Comparison of ENCODE assay signal across 1 cellular context in the genomic region with DNA sequence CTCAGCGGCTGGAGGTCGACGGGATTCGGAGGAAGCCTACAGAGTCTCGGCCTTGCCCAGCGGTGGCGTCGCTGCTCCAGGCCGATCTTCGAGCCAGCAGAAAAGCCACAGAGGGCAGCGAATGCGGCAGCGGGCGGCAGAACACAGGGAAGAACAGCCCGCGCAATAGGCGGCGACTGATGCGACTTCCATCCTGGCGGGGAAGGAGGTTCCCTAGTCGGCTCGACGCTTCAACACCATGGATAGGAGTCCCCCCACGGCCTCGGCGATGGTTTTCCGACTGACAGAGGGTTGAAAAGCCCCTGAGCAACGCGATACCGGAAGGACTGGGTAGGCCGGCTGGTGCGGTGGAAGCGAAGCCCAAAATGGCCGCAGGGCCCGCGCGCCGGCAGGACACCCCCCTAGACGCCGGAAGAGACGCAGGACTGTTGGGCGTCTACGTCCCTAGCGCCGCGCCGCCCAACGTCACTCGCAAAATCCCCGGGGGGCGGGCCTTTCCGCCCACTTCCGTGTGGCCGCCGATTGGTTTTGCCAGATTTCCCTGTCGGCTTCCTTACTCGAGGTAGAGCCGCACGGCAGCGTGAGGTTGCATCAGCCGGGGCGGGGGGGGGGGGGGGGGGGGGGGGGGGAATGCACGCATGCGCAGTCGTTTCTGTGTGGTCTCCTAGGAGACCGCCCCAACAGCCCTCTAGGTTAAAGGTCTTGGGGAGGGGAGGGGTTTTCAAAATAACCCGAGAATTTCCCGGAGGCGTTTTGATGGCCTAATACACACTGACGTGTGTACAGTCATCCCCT.
TF ChIP-seq lines count a peak whose summit lies in the region.

TSS of gene PPP1R15B (minus strand) at position 367 of the 795 bp plus-strand sequence. CDS start 406 bp downstream, outside the sequence.

TF ChIP-seq in K562, 482 proteins besides CTCF, POLR2A, EP300 and RAD21 (continued from another document and continues in another):
- TF ChIP-seq ZNF644 (tag; IDR thresholded peaks at IDR 0.05; ENCODE audit: low read depth) (0 out of 2 replicates have a peak, but pooled peaks have one; percentile 66), GTF2A2 (tag; IDR thresholded peaks at IDR 0.05) (no peak; the same call in 1 of the 2 replicates), ASH1L (IDR thresholded peaks at IDR 0.05; ENCODE audit: borderline replicate concordance, low read depth, partially characterized antibody) (no peak), E2F3 (CRISPR knock-in tag; IDR thresholded peaks at IDR 0.05) (peak; percentile 90), GATAD2B (IDR thresholded peaks at IDR 0.05; ENCODE audit: borderline replicate concordance) (no peak), ZSCAN32 (CRISPR knock-in tag; IDR thresholded peaks at IDR 0.05) (peak; percentile 79; the same call in 1 of the 2 replicates), ZNF184 (CRISPR knock-in tag; IDR thresholded peaks at IDR 0.05) (no peak), SMAD1 (IDR thresholded peaks at IDR 0.05; ENCODE audit: low read depth, low read length, partially characterized antibody) (peak; percentile 85), PCBP2 (IDR thresholded peaks at IDR 0.05; ENCODE audit: low read depth, low read length, poor library complexity, severe bottlenecking) (no peak), NKRF (IDR thresholded peaks at IDR 0.05; ENCODE audit: borderline replicate concordance) (peak; percentile 80), ZFX (CRISPR knock-in tag; IDR thresholded peaks at IDR 0.05) (peak; percentile 95), RBM25 (IDR thresholded peaks at IDR 0.05; ENCODE audit: low read depth, low read length, severe bottlenecking) (no peak), THRAP3 (IDR thresholded peaks at IDR 0.05; ENCODE audit: borderline replicate concordance) (no peak), CEBPB (tag; IDR thresholded peaks at IDR 0.05) (peak; percentile 96), MBD1 (CRISPR knock-in tag; IDR thresholded peaks at IDR 0.05) (no peak), EP400 (IDR thresholded peaks at IDR 0.05) (peak; percentile 97), BRF2 (IDR thresholded peaks at IDR 0.05; ENCODE audit: borderline replicate concordance, insufficient read depth, insufficient read length) (no peak), PPARD (CRISPR knock-in tag; IDR thresholded peaks at IDR 0.05) (no peak), ARID2 (IDR thresholded peaks at IDR 0.05) (no peak), MBD2 (IDR thresholded peaks at IDR 0.05; ENCODE audit: borderline replicate concordance, low read depth) (peak; percentile 72; the same call in 1 of the 2 replicates), ATF1 (CRISPR knock-in tag; IDR thresholded peaks at IDR 0.05) (peak; percentile 81), ATF1 (tag; IDR thresholded peaks at IDR 0.05) (peak; percentile 96), STAT6 (CRISPR knock-in tag; IDR thresholded peaks at IDR 0.05) (no peak), DACH1 (IDR thresholded peaks at IDR 0.05; ENCODE audit: partially characterized antibody) (no peak)
- TF ChIP-seq, protein P1, sequence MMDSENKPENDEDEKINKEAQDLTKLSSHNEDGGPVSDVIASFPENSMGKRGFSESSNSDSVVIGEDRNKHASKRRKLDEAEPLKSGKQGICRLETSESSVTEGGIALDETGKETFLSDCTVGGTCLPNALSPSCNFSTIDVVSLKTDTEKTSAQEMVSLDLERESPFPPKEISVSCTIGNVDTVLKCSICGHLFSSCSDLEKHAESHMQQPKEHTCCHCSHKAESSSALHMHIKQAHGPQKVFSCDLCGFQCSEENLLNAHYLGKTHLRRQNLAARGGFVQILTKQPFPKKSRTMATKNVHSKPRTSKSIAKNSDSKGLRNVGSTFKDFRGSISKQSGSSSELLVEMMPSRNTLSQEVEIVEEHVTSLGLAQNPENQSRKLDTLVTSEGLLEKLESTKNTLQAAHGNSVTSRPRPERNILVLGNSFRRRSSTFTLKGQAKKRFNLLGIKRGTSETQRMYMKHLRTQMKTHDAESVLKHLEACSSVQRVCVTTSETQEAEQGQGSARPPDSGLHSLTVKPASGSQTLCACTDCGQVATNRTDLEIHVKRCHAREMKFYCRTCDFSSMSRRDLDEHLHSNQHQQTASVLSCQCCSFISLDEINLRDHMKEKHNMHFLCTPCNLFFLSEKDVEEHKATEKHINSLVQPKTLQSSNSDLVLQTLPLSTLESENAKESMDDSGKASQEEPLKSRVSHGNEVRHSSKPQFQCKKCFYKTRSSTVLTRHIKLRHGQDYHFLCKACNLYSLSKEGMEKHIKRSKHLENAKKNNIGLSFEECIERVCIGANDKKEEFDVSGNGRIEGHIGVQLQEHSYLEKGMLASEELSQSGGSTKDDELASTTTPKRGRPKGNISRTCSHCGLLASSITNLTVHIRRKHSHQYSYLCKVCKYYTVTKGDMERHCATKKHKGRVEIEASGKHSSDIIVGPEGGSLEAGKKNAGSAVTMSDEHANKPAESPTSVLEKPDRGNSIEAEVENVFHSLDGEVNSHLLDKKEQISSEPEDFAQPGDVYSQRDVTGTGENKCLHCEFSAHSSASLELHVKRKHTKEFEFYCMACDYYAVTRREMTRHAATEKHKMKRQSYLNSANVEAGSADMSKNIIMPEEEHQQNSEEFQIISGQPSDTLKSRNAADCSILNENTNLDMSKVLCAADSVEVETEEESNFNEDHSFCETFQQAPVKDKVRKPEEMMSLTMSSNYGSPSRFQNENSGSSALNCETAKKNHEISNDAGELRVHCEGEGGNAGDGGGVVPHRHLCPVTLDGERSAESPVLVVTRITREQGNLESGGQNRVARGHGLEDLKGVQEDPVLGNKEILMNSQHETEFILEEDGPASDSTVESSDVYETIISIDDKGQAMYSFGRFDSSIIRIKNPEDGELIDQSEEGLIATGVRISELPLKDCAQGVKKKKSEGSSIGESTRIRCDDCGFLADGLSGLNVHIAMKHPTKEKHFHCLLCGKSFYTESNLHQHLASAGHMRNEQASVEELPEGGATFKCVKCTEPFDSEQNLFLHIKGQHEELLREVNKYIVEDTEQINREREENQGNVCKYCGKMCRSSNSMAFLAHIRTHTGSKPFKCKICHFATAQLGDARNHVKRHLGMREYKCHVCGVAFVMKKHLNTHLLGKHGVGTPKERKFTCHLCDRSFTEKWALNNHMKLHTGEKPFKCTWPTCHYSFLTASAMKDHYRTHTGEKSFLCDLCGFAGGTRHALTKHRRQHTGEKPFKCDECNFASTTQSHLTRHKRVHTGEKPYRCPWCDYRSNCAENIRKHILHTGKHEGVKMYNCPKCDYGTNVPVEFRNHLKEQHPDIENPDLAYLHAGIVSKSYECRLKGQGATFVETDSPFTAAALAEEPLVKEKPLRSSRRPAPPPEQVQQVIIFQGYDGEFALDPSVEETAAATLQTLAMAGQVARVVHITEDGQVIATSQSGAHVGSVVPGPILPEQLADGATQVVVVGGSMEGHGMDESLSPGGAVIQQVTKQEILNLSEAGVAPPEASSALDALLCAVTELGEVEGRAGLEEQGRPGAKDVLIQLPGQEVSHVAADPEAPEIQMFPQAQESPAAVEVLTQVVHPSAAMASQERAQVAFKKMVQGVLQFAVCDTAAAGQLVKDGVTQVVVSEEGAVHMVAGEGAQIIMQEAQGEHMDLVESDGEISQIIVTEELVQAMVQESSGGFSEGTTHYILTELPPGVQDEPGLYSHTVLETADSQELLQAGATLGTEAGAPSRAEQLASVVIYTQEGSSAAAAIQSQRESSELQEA (IDR thresholded peaks at IDR 0.05; ENCODE audit: low read depth): peak; percentile 93
- TF ChIP-seq, protein P2, sequence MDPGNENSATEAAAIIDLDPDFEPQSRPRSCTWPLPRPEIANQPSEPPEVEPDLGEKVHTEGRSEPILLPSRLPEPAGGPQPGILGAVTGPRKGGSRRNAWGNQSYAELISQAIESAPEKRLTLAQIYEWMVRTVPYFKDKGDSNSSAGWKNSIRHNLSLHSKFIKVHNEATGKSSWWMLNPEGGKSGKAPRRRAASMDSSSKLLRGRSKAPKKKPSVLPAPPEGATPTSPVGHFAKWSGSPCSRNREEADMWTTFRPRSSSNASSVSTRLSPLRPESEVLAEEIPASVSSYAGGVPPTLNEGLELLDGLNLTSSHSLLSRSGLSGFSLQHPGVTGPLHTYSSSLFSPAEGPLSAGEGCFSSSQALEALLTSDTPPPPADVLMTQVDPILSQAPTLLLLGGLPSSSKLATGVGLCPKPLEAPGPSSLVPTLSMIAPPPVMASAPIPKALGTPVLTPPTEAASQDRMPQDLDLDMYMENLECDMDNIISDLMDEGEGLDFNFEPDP (CRISPR knock-in tag; IDR thresholded peaks at IDR 0.05): no peak
- TF ChIP-seq, protein P3, sequence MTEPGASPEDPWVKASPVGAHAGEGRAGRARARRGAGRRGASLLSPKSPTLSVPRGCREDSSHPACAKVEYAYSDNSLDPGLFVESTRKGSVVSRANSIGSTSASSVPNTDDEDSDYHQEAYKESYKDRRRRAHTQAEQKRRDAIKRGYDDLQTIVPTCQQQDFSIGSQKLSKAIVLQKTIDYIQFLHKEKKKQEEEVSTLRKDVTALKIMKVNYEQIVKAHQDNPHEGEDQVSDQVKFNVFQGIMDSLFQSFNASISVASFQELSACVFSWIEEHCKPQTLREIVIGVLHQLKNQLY (CRISPR knock-in tag; conservative IDR thresholded peaks at IDR 0.05): peak in 1 of 2 experiments; percentile 67; a peak in 1 of 4 replicates
- TF ChIP-seq, protein P4, sequence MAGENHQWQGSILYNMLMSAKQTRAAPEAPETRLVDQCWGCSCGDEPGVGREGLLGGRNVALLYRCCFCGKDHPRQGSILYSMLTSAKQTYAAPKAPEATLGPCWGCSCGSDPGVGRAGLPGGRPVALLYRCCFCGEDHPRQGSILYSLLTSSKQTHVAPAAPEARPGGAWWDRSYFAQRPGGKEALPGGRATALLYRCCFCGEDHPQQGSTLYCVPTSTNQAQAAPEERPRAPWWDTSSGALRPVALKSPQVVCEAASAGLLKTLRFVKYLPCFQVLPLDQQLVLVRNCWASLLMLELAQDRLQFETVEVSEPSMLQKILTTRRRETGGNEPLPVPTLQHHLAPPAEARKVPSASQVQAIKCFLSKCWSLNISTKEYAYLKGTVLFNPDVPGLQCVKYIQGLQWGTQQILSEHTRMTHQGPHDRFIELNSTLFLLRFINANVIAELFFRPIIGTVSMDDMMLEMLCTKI (IDR thresholded peaks at IDR 0.05; ENCODE audit: partially characterized antibody): no peak
